In genomic region chr16:27691717-27692116, GRCh38 we compare ENCODE assay signal across 28 cellular contexts.
"Had no signal": no experiment of that assay in that cellular context is flagged by ENCODE, and none has a peak within 500 bp of the region (broad histone marks: within the 10 kb centered on the region; RNA-seq: fewer than 3 reads in every experiment).

No MANE protein-coding gene starts in this region.

- FAIRE-seq: astrocyte had no signal

- H3K27me3 ChIP-seq: brain microvascular endothelial cell, esophagus muscularis mucosa, foreskin keratinocyte, heart right ventricle, stomach, tibial nerve had no signal

- ATAC-seq: foreskin keratinocyte; left lobe of liver; lower lobe of right lung; mucosa of descending colon; natural killer cell treated with Interleukin-12 subunit alpha and Interleukin-12 subunit beta and Interleukin-15 and Interleukin-18, amount 100 ng/mL, for 72 hours; stimulated activated naive B cell treated with anti-CD40 and anti-IgM and Interleukin-4, amounts not matched to agents 10 μg/mL and 1 μg/mL and 100 μg/mL, for 72 hours had no signal

- H3K27ac ChIP-seq: brain microvascular endothelial cell, esophagus muscularis mucosa, foreskin keratinocyte, heart right ventricle, lower lobe of right lung, stomach, tibial nerve had no signal

- H3K4me3 ChIP-seq: esophagus muscularis mucosa, heart right ventricle, lower lobe of right lung, mucosa of descending colon, stomach, tibial nerve had no signal

- DNase-seq: activated CD4-positive, alpha-beta memory T cell treated with anti-CD3 and anti-CD28 coated beads for 36 hours; activated CD4-positive, alpha-beta T cell treated with anti-CD3 and anti-CD28 coated beads for 48 hours; activated CD4-positive, CD25-positive, alpha-beta regulatory T cell; activated CD8-positive, alpha-beta memory T cell treated with anti-CD3 and anti-CD28 coated beads, Interleukin-2, amount 50 U/mL, for 4 hours; activated gamma-delta T cell treated with Interleukin-2 at 50 U/mL for 16 hours; activated naive CD4-positive, alpha-beta T cell treated with anti-CD3 and anti-CD28 coated beads, Interleukin-2, amount 50 U/mL, for 16 hours; activated T-cell treated with anti-CD3 and anti-CD28 coated beads, Interleukin-2, amount 50 U/mL, for 24 hours; amniotic stem cell; brain microvascular endothelial cell; central memory CD4-positive, alpha-beta T cell; foreskin keratinocyte; heart right ventricle; kidney glomerular epithelial cell; lower lobe of right lung; mesendoderm; mucosa of descending colon; right cardiac atrium; stimulated activated CD4-positive, alpha-beta T cell treated with anti-CD3 and anti-CD28 coated beads, Interleukin-15, amount 100 ng/mL, for 24 hours; stimulated activated CD4-positive, alpha-beta T cell treated with anti-CD3 and anti-CD28 coated beads, Interleukin-2, amount 100 ng/mL, for 24 hours; stimulated activated naive B cell treated with anti-CD40 and anti-IgM and Interleukin-4, amounts not matched to agents 10 μg/mL and 1 μg/mL and 100 μg/mL, for 72 hours; stomach; SW 1271; T-helper 9 cell had no signal
